1 cellular context compared by ENCODE assay signal in genomic region chr16:31401436-31401835, GRCh38.
TF ChIP-seq lines count a peak whose summit lies in the region.

No MANE protein-coding gene starts in this region.

TF ChIP-seq in HepG2, 621 proteins besides CTCF, POLR2A, EP300 and RAD21:
- TF ChIP-seq TFDP1 (CRISPR knock-in tag; IDR thresholded peaks at IDR 0.05; ENCODE audit: borderline replicate concordance) (no peak), DMTF1 (CRISPR knock-in tag; IDR thresholded peaks at IDR 0.05) (no peak), ZBTB20 (CRISPR knock-in tag; IDR thresholded peaks at IDR 0.05; ENCODE audit: borderline replicate concordance, low read depth) (no peak), ZBTB14 (CRISPR knock-in tag; IDR thresholded peaks at IDR 0.05) (no peak), GFI1 (CRISPR knock-in tag; IDR thresholded peaks at IDR 0.05; ENCODE audit: borderline replicate concordance) (no peak), ZNF232 (CRISPR knock-in tag; IDR thresholded peaks at IDR 0.05; ENCODE audit: borderline replicate concordance) (no peak), PREB (CRISPR knock-in tag; IDR thresholded peaks at IDR 0.05) (no peak), HCFC1 (IDR thresholded peaks at IDR 0.05; ENCODE audit: low read depth, low read length) (no peak), ZSCAN5A (CRISPR knock-in tag; IDR thresholded peaks at IDR 0.05; ENCODE audit: borderline replicate concordance) (no peak), ZBTB33 (CRISPR knock-in tag; IDR thresholded peaks at IDR 0.05) (peak; percentile 12; the same call in 1 of the 2 replicates), CCDC6 (CRISPR knock-in tag; IDR thresholded peaks at IDR 0.05) (no peak), ZNF383 (CRISPR knock-in tag; IDR thresholded peaks at IDR 0.05; ENCODE audit: borderline replicate concordance) (no peak), ZBTB7A (CRISPR knock-in tag; IDR thresholded peaks at IDR 0.05) (no peak), MNT (IDR thresholded peaks at IDR 0.05) (peak; percentile 71)
